ENCODE assay signal across 6 cellular contexts in the genomic region with DNA sequence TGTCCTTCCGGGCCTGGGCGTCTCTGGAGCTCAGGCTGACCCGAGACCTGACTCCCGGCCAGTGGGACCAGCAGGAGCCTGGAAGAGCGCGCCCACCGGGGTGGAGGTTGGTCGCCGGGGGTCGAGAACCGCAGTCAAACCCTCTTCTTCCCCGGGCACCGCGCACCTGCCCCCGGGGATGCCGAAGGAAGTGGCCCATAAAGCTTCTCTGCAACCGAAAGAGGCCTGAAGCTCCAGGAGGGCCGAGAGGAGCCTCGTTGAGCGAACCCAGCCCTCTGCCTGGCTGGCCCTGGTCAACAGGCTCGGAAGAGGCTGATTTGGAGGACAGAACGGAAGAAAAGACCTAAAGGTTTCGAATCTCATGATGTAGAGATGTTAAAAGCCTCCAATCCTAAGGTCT. TPM values are rescaled to one million over a fixed set of nuclear protein-coding genes. Genes with fewer than 3 reads are reported as not detected.
"Had no signal": no experiment of that assay in that cellular context is flagged by ENCODE, and none has a peak within 500 bp of the region (broad histone marks: within the 10 kb centered on the region; RNA-seq: fewer than 3 reads in every experiment).

No MANE protein-coding gene starts in this region.

RNA-seq across cellular contexts. Expression of a gene that starts 24.6 kb away (rescaled TPM):
- total RNA-seq: fibroblast of villous mesenchyme had no signal
- polyA plus RNA-seq: adipose tissue; esophagus; fibroblast of lung; naive thymus-derived CD4-positive, alpha-beta T cell; ovary had no signal
